In genomic region chr15:85383470-85384148, GRCh38 we compare ENCODE assay signal across 12 cellular contexts. TPM values are rescaled to one million over a fixed set of nuclear protein-coding genes. Genes with fewer than 3 reads are reported as not detected.
DNase-seq lines count a peak whose midpoint lies in the region; ATAC-seq and TF ChIP-seq lines count a peak whose summit lies in the region.
"Had no signal": no experiment of that assay in that cellular context is flagged by ENCODE, and none has a peak within 500 bp of the region (broad histone marks: within the 10 kb centered on the region; RNA-seq: fewer than 3 reads in every experiment).

No MANE protein-coding gene starts in this region.

- TF ChIP-seq CTCF in GM20000 (IDR thresholded peaks at IDR 0.05; ENCODE audit: extremely low read depth, missing control alignments) (no peak), neural crest cell (conservative IDR thresholded peaks at IDR 0.05) (no peak), GM10248 (IDR thresholded peaks at IDR 0.05; ENCODE audit: control extremely low read depth, extremely low read depth, low read depth, missing control alignments) (no peak)

- H3K4me1 Mint-ChIP-seq in activated T-cell treated with anti-CD3 and anti-CD28 coated beads, Interleukin-2, amount 50 U/mL, for 4 hours (ENCODE audit: low read depth): peaks cover 63% of the 10 kb centered on the region
- H3K4me1 Mint-ChIP-seq in activated naive CD8-positive, alpha-beta T cell treated with anti-CD3 and anti-CD28 coated beads for 36 hours: peaks cover 45% of the 10 kb centered on the region
- peaks cover 41% of the 10 kb centered on the region for H3K4me1 Mint-ChIP-seq in neural crest cell

- no peak for ATAC-seq in activated T-cell treated with anti-CD3 and anti-CD28 coated beads, Interleukin-2, amount 50 U/mL, for 4 hours
- ATAC-seq: K562 had no signal

- H3K27ac Mint-ChIP-seq in activated naive CD8-positive, alpha-beta T cell treated with anti-CD3 and anti-CD28 coated beads for 36 hours: no peak overlapping the region
- no peak overlapping the region for H3K27ac Mint-ChIP-seq in neural crest cell (ENCODE audit: unreplicated experiment)

- peak overlapping the region; percentile 85 for H3K4me3 Mint-ChIP-seq in activated T-cell treated with anti-CD3 and anti-CD28 coated beads, Interleukin-2, amount 50 U/mL, for 4 hours
- H3K4me3 Mint-ChIP-seq in activated naive CD8-positive, alpha-beta T cell treated with anti-CD3 and anti-CD28 coated beads for 36 hours: peak overlapping the region; percentile 55
- peak overlapping the region; percentile 90 for H3K4me3 Mint-ChIP-seq in neural crest cell

- CTCF ChIA-PET in GM10248 (lab: Yijun Ruan, JAX): interaction anchor here (0.7 to 1.8 kb wide), 12 partner anchors 14 to 94 kb away, joined by 3 to 8 read pairs (median 4); no protein-coding TSS in a partner anchor

- POLR2A ChIA-PET in GM10248 (lab: Yijun Ruan, JAX): no interaction called here

- H3K27me3 Mint-ChIP-seq in activated T-cell treated with anti-CD3 and anti-CD28 coated beads, Interleukin-2, amount 50 U/mL, for 4 hours (ENCODE audit: low read depth): no peaks in the 10 kb centered on the region
- no peaks in the 10 kb centered on the region for H3K27me3 Mint-ChIP-seq in activated naive CD8-positive, alpha-beta T cell treated with anti-CD3 and anti-CD28 coated beads for 36 hours
- H3K27me3 Mint-ChIP-seq in neural crest cell (ENCODE audit: low read depth): no peaks in the 10 kb centered on the region

- DNase-seq in activated T-cell treated with anti-CD3 and anti-CD28 coated beads, Interleukin-2, amount 50 U/mL, for 4 hours: no peak
- no peak for DNase-seq in activated T-cell treated with anti-CD3 and anti-CD28 coated beads, Interleukin-2, amount 50 U/mL, for 48 hours
- DNase-seq in GM20000 (ENCODE audit: low spot score) (peak; percentile 21), neural crest cell (ENCODE audit: low read depth, low spot score) (no peak), HUDEP-2 (lab: John Stamatoyannopoulos, UW; ENCODE audit: unreplicated experiment in 76 of 76) (no peak), GM10248 (ENCODE audit: extremely low spot score) (no peak)
- no peak for DNase-seq in activated naive CD8-positive, alpha-beta T cell treated with anti-CD3 and anti-CD28 coated beads for 36 hours
- no peak for DNase-seq in activated CD8-positive, alpha-beta memory T cell treated with anti-CD3 and anti-CD28 coated beads for 24 hours
- DNase-seq: activated CD4-positive, alpha-beta T cell treated with anti-CD3 and anti-CD28 coated beads for 4 hours; NCI-H2029; NCI-H82 had no signal

- peaks cover 7% of the 10 kb centered on the region for H3K36me3 Mint-ChIP-seq in activated T-cell treated with anti-CD3 and anti-CD28 coated beads, Interleukin-2, amount 50 U/mL, for 4 hours (ENCODE audit: insufficient read depth)
- H3K36me3 Mint-ChIP-seq in activated naive CD8-positive, alpha-beta T cell treated with anti-CD3 and anti-CD28 coated beads for 36 hours: peaks cover 27% of the 10 kb centered on the region
- H3K36me3 Mint-ChIP-seq in neural crest cell (ENCODE audit: low read depth): peaks cover 3% of the 10 kb centered on the region

- H3K9me3 Mint-ChIP-seq in activated T-cell treated with anti-CD3 and anti-CD28 coated beads, Interleukin-2, amount 50 U/mL, for 4 hours: no peaks in the 10 kb centered on the region
- no peaks in the 10 kb centered on the region for H3K9me3 Mint-ChIP-seq in activated naive CD8-positive, alpha-beta T cell treated with anti-CD3 and anti-CD28 coated beads for 36 hours
- no peaks in the 10 kb centered on the region for H3K9me3 Mint-ChIP-seq in neural crest cell

RNA-seq across cellular contexts. Expression of gene AKAP13, which starts 3.2 kb away (rescaled TPM):
- 10 to 100 TPM; 67.4 to 78.8 (median 77.0) TPM for total RNA-seq in activated T-cell treated with anti-CD3 and anti-CD28 coated beads, Interleukin-2, amount 50 U/mL, for 4 hours
- 10 to 100 TPM; 83.2 to 85.2 TPM for total RNA-seq in activated naive CD8-positive, alpha-beta T cell treated with anti-CD3 and anti-CD28 coated beads for 36 hours
- 79.9 and 81.3 TPM in 2 replicates for total RNA-seq in neural crest cell
